In genomic region chr11:114896594-114896993, GRCh38 we compare ENCODE assay signal across 8 cellular contexts.
"Had no signal": no experiment of that assay in that cellular context is flagged by ENCODE, and none has a peak within 500 bp of the region (broad histone marks: within the 10 kb centered on the region; RNA-seq: fewer than 3 reads in every experiment).

No MANE protein-coding gene starts in this region.

- H3K9ac ChIP-seq: GM23248 had no signal

- H2AFZ ChIP-seq: GM23248 had no signal

- H3K27ac ChIP-seq: GM23248, HL-60 had no signal

- FAIRE-seq: H54, HTR-8/SVneo had no signal

- H3K4me3 ChIP-seq: GM23248 had no signal

- DNase-seq: GM23248, GOT3, H9, HCEC 1CT, KG1 had no signal
